In genomic region chr2:71496156-71496770, GRCh38 we compare ENCODE assay signal across 2 cellular contexts.
TF ChIP-seq lines count a peak whose summit lies in the region.

No MANE protein-coding gene starts in this region.

TF ChIP-seq in HCT116, 20 proteins besides CTCF, POLR2A, EP300 and RAD21:
- TF ChIP-seq ZBTB33 (IDR thresholded peaks at IDR 0.05; ENCODE audit: extremely low read depth, insufficient replicate concordance, low read length) (no peak), ELF1 (IDR thresholded peaks at IDR 0.05; ENCODE audit: borderline replicate concordance, low read depth) (no peak), MAX (IDR thresholded peaks at IDR 0.05) (no peak), SIN3A (IDR thresholded peaks at IDR 0.05; ENCODE audit: low read depth) (no peak), TCF7L2 (IDR thresholded peaks at IDR 0.05; ENCODE audit: borderline replicate concordance, extremely low read depth, insufficient read depth, insufficient read length) (no peak), FOSL1 (IDR thresholded peaks at IDR 0.05; ENCODE audit: low read depth) (no peak), EZH2phosphoT487 (IDR thresholded peaks at IDR 0.05; ENCODE audit: borderline replicate concordance) (no peak), EZH2 (IDR thresholded peaks at IDR 0.05) (no peak), SP1 (IDR thresholded peaks at IDR 0.05; ENCODE audit: low read depth) (no peak), EGR1 (IDR thresholded peaks at IDR 0.05; ENCODE audit: low read depth) (no peak), JUND (IDR thresholded peaks at IDR 0.05) (no peak), CEBPB (IDR thresholded peaks at IDR 0.05; ENCODE audit: low read depth) (no peak), ZNF274 (IDR thresholded peaks at IDR 0.05; ENCODE audit: low read depth, low read length) (no peak), POLR2AphosphoS5 (IDR thresholded peaks at IDR 0.05; ENCODE audit: low read depth, low read length) (no peak), ZFX (IDR thresholded peaks at IDR 0.05) (no peak)

TF ChIP-seq in HepG2, 621 proteins besides CTCF, POLR2A, EP300 and RAD21:
- no peak for TF ChIP-seq ZBTB46 (CRISPR knock-in tag; IDR thresholded peaks at IDR 0.05; ENCODE audit: borderline replicate concordance)
- TF ChIP-seq ZNF781 (CRISPR knock-in tag; IDR thresholded peaks at IDR 0.05; ENCODE audit: borderline replicate concordance, not compliant biosample characterization) = no peak
- TF ChIP-seq RFXAP (CRISPR knock-in tag; IDR thresholded peaks at IDR 0.05; ENCODE audit: borderline replicate concordance) = no peak
- no peak for TF ChIP-seq ZMAT3 (CRISPR knock-in tag; conservative IDR thresholded peaks at IDR 0.05)
- TF ChIP-seq HOXA7 (CRISPR knock-in tag; IDR thresholded peaks at IDR 0.05) = no peak
- TF ChIP-seq CREB3 (CRISPR knock-in tag; IDR thresholded peaks at IDR 0.05) = no peak
